8 cellular contexts compared by ENCODE assay signal in genomic region chr15:82680200-82681102, GRCh38.
DNase-seq lines count a peak whose midpoint lies in the region; TF ChIP-seq lines count a peak whose summit lies in the region.

No MANE protein-coding gene starts in this region.

- peak; percentile 38 for TF ChIP-seq CTCF in GM12872 (IDR thresholded peaks at IDR 0.05; ENCODE audit: insufficient read depth, low read depth, low read length)

- H3K9ac ChIP-seq in iPS-15b (ENCODE audit: low read depth, low read length): peak overlapping the region; percentile 88

- peak; percentile 58 for DNase-seq in HEK293T (ENCODE audit: extremely low spot score)
- DNase-seq in NCI-H345 (lab: John Stamatoyannopoulos, UW): peak; percentile 83
- DNase-seq in activated T-cell treated with anti-CD3 and anti-CD28 coated beads, Interleukin-2, amount 50 U/mL, for 48 hours: peak; percentile 73 to 83
- peak; percentile 73 for DNase-seq in stimulated activated CD4-positive, alpha-beta T cell treated with anti-CD3 and anti-CD28 coated beads, Interleukin-1b, Interleukin-23, amount 100 ng/mL, for 4 hours (ENCODE audit: low read depth in 2 of 2)
- no peak for DNase-seq in SHP77 treated with DMSO at 0.1 percent for 48 hours (lab: John Stamatoyannopoulos, UW)
- DNase-seq in D341Med (ENCODE audit: low spot score): no peak

- no peaks in the 10 kb centered on the region for H3K36me3 ChIP-seq in iPS-15b (ENCODE audit: control insufficient read depth, insufficient read depth, low read length)

- H3K4me1 ChIP-seq in iPS-15b (ENCODE audit: control insufficient read depth, insufficient read depth, low read length): no peaks in the 10 kb centered on the region

- peak overlapping the region; percentile 86 for H3K4me3 ChIP-seq in iPS-15b (ENCODE audit: low read depth, low read length)

- CTCF ChIA-PET in HEK293T (lab: Yijun Ruan, JAX): no interaction called here

- H3K27me3 ChIP-seq in iPS-15b (ENCODE audit: control insufficient read depth, insufficient read depth, low read length): peaks cover 6% of the 10 kb centered on the region

- POLR2A ChIA-PET in HEK293T (lab: Yijun Ruan, JAX): interaction anchor here (0.7 to 3.2 kb wide), 6 partner anchors 38 to 316 kb away, joined by 3 to 19 read pairs (median 4); partner anchors contain the start of gene RPS17

- H3K9me3 ChIP-seq in iPS-15b (ENCODE audit: control insufficient read depth, insufficient read depth, low read length): no peaks in the 10 kb centered on the region

TF ChIP-seq in HEK293T, 16 proteins besides CTCF, POLR2A, EP300 and RAD21:
- no peak for TF ChIP-seq HDGF (IDR thresholded peaks at IDR 0.05; ENCODE audit: borderline replicate concordance)
- TF ChIP-seq FOXK2 (IDR thresholded peaks at IDR 0.05): no peak
- TF ChIP-seq ARNT (IDR thresholded peaks at IDR 0.05): no peak
- no peak for TF ChIP-seq SP1 (IDR thresholded peaks at IDR 0.05)
- no peak for TF ChIP-seq ZNF384 (IDR thresholded peaks at IDR 0.05)

Comparison
In these comparisons a context has a peak if more than half of its experiments do, and no peak if none do; other contexts are left out.
1. DNase-seq: peak in HEK293T (single experiment), NCI-H345 (single experiment), activated T-cell treated with anti-CD3 and anti-CD28 coated beads, Interleukin-2, amount 50 U/mL, for 48 hours (2 of 2) and stimulated activated CD4-positive, alpha-beta T cell treated with anti-CD3 and anti-CD28 coated beads, Interleukin-1b, Interleukin-23, amount 100 ng/mL, for 4 hours (2 of 2); none in SHP77 treated with DMSO at 0.1 percent for 48 hours (single experiment) and D341Med (single experiment).